Comparison of ENCODE assay signal across 13 cellular contexts in genomic region chr20:48933017-48933766, GRCh38. TPM values are rescaled to one million over a fixed set of nuclear protein-coding genes. Genes with fewer than 3 reads are reported as not detected.
DNase-seq lines count a peak whose midpoint lies in the region; ATAC-seq and TF ChIP-seq lines count a peak whose summit lies in the region.
"Had no signal": no experiment of that assay in that cellular context is flagged by ENCODE, and none has a peak within 500 bp of the region (broad histone marks: within the 10 kb centered on the region; RNA-seq: fewer than 3 reads in every experiment).

No MANE protein-coding gene starts in this region.

- peak in 1 of 2 donors; percentile 91 for TF ChIP-seq POLR2A in thyroid gland (IDR thresholded peaks at IDR 0.05)

- ATAC-seq in PC-3: peak; percentile 18; the same call in 1 of the 2 replicates
- no peak for ATAC-seq in HG02970 (IDR thresholded peaks at IDR 0.05; ENCODE audit: low FRiP score, unreplicated experiment)
- ATAC-seq: natural killer cell treated with Interleukin-12 subunit alpha and Interleukin-12 subunit beta and Interleukin-15 and Interleukin-18, amount 100 ng/mL, for 72 hours; stimulated activated naive CD8-positive, alpha-beta T cell treated with anti-CD3 and anti-CD28 coated beads, Interleukin-15, Interleukin-2, amounts not matched to agents 100 U/mL and 50 U/mL, for 24 hours had no signal

- H2AK5ac ChIP-seq in mesendoderm (ENCODE audit: low read length): no peak overlapping the region

- H3K79me1 ChIP-seq in mesendoderm (ENCODE audit: low read length): peaks cover 28% of the 10 kb centered on the region

- no peak overlapping the region for H2BK15ac ChIP-seq in mesendoderm (replicated peaks; ENCODE audit: low read depth)

- H3K4me1 ChIP-seq in PC-3 (ENCODE audit: insufficient read depth, low read length) (no peaks in the 10 kb centered on the region), hepatocyte (ENCODE audit: insufficient read depth) (peaks cover 6% of the 10 kb centered on the region), thyroid gland (peaks cover 71 to 84% of the 10 kb centered on the region in 2 donors), mesendoderm (ENCODE audit: control insufficient read depth, low read depth, low read length) (no peaks in the 10 kb centered on the region)

- intact Hi-C loops in PC-3 (cut with micrococcal nuclease): no loop called here
- intact Hi-C loops in thyroid gland (cut with DNase I): no loop called here

- H2BK5ac ChIP-seq in mesendoderm (ENCODE audit: low read length): no peak overlapping the region

- H3K9me3 ChIP-seq in PC-3 (ENCODE audit: low read length): no peaks in the 10 kb centered on the region
- no peaks in the 10 kb centered on the region for H3K9me3 ChIP-seq in hepatocyte (ENCODE audit: low read depth)
- H3K9me3 ChIP-seq in thyroid gland: no peaks in the 10 kb centered on the region
- H3K9me3 ChIP-seq: SK-N-SH had no signal

- H3K27me3 ChIP-seq in PC-3 (ENCODE audit: low read length) (no peaks in the 10 kb centered on the region), hepatocyte (no peaks in the 10 kb centered on the region), thyroid gland (no peaks in the 10 kb centered on the region), mesendoderm (ENCODE audit: insufficient read depth, low read length, poor library complexity) (no peaks in the 10 kb centered on the region)

- peaks cover 74% of the 10 kb centered on the region for H3K79me2 ChIP-seq in PC-3 (ENCODE audit: low read length)
- H3K79me2 ChIP-seq in hepatocyte: peaks cover 80% of the 10 kb centered on the region
- H3K79me2 ChIP-seq in mesendoderm (ENCODE audit: control insufficient read depth, insufficient read depth, low read length): peaks cover 47% of the 10 kb centered on the region

- no TSS peak for BruUV-seq in PC-3 (replicated peaks; lab: Mats Ljungman, UMichigan)

- H3K56ac ChIP-seq in mesendoderm (ENCODE audit: low read length): no peak overlapping the region

- H3K23ac ChIP-seq in mesendoderm (ENCODE audit: low read length): no peak overlapping the region

- DNase-seq in NCI-H1105 (lab: John Stamatoyannopoulos, UW) (peak; percentile 80), PC-3 (no peak), hepatocyte (ENCODE audit: low spot score) (peak; percentile 18), thyroid gland (peak; percentile 97 to 98), mesendoderm (no peak), amniotic stem cell (lab: John Stamatoyannopoulos, UW) (no peak)
- DNase-seq: activated CD4-positive, alpha-beta T cell treated with anti-CD3 and anti-CD28 coated beads, Interleukin-2, amount 50 U/mL, for 48 hours; activated naive CD8-positive, alpha-beta T cell treated with anti-CD3 and anti-CD28 coated beads, Interleukin-2, amount 10 ng/mL, durations not matched to agents 7 days and 5 days; NCI-H1092; SK-N-SH; stimulated activated naive CD8-positive, alpha-beta T cell treated with anti-CD3 and anti-CD28 coated beads, Interleukin-15, Interleukin-2, amounts not matched to agents 100 U/mL and 50 U/mL, for 24 hours had no signal

- no peak overlapping the region for H4K8ac ChIP-seq in mesendoderm (ENCODE audit: low read depth, low read length)

- H4K5ac ChIP-seq in mesendoderm (ENCODE audit: low read length): no peak overlapping the region

- CTCF ChIA-PET in PC-3 (lab: Charles Lee): no interaction called here

- H3K4me2 ChIP-seq in PC-3 (ENCODE audit: low read length): no peak overlapping the region
- no peak overlapping the region for H3K4me2 ChIP-seq in hepatocyte
- H3K4me2 ChIP-seq in mesendoderm (ENCODE audit: low read length): no peak overlapping the region
- H3K4me2 ChIP-seq: SK-N-SH had no signal

- H3K27ac ChIP-seq in PC-3 (ENCODE audit: low read length): no peak overlapping the region
- H3K27ac ChIP-seq in hepatocyte: peak overlapping the region; percentile 62
- H3K27ac ChIP-seq in thyroid gland: peak overlapping the region; percentile 86 to 96 (median 93)
- no peak overlapping the region for H3K27ac ChIP-seq in mesendoderm (ENCODE audit: low read depth, low read length)

- peaks cover 49% of the 10 kb centered on the region for H4K20me1 ChIP-seq in PC-3 (ENCODE audit: low read length)
- peaks cover 78% of the 10 kb centered on the region for H4K20me1 ChIP-seq in hepatocyte (ENCODE audit: insufficient read depth, poor library complexity, severe bottlenecking)

- peak; percentile 46; the same call in 1 of the 2 replicates for TF ChIP-seq CTCF in PC-3 (conservative IDR thresholded peaks at IDR 0.05; ENCODE audit: low read depth, low read length)
- TF ChIP-seq CTCF in hepatocyte (IDR thresholded peaks at IDR 0.05; ENCODE audit: poor library complexity): no peak
- peak in 4 of 6 experiments; percentile 34 to 71 (median 40) for TF ChIP-seq CTCF in thyroid gland (IDR thresholded peaks at IDR 0.05)

- H3K9me2 ChIP-seq in PC-3 (replicated peaks; ENCODE audit: low read length) (no peaks in the 10 kb centered on the region), hepatocyte (replicated peaks; ENCODE audit: insufficient read depth) (no peaks in the 10 kb centered on the region)
- H3K9me2 ChIP-seq: SK-N-SH had no signal

- no peak overlapping the region for H2AFZ ChIP-seq in PC-3 (ENCODE audit: low read length)
- no peak overlapping the region for H2AFZ ChIP-seq in hepatocyte

- no peaks in the 10 kb centered on the region for H3F3A ChIP-seq in PC-3 (ENCODE audit: low read length, unreplicated experiment)

- no peak overlapping the region for H3K4me3 ChIP-seq in PC-3 (ENCODE audit: low read length)
- H3K4me3 ChIP-seq in hepatocyte: no peak overlapping the region
- no peak overlapping the region for H3K4me3 ChIP-seq in thyroid gland (replicated peaks in 1 of 3)
- no peak overlapping the region for H3K4me3 ChIP-seq in mesendoderm (ENCODE audit: low read length)

- H3K18ac ChIP-seq in mesendoderm (ENCODE audit: low read length): no peak overlapping the region

- H3K36me3 ChIP-seq in PC-3 (ENCODE audit: low read depth, low read length) (no peaks in the 10 kb centered on the region), hepatocyte (replicated peaks; ENCODE audit: insufficient read depth, low read depth) (no peaks in the 10 kb centered on the region), thyroid gland (no peaks in the 10 kb centered on the region), mesendoderm (ENCODE audit: control insufficient read depth, insufficient read depth, low read length) (no peaks in the 10 kb centered on the region)

- H3K9ac ChIP-seq in PC-3 (ENCODE audit: low read length): no peak overlapping the region
- H3K9ac ChIP-seq in mesendoderm (ENCODE audit: low read length): no peak overlapping the region
- H3K9ac ChIP-seq: SK-N-SH had no signal

- no peak overlapping the region for H3K4ac ChIP-seq in mesendoderm (ENCODE audit: low read depth, low read length)

- H2BK120ac ChIP-seq in mesendoderm (ENCODE audit: low read depth, low read length): no peak overlapping the region

- POLR2A ChIA-PET in PC-3 (lab: Charles Lee; ENCODE audit: unreplicated experiment): no interaction called here

- WGBS in hepatocyte (ENCODE audit: low lambda C conversion rate, missing lambda C conversion rate): 85% methylated on average over 15 of the region's 15 CpGs
- WGBS in thyroid gland, 2 donors: 40 to 61% methylated on average over 15 of the region's 15 CpGs
- no CpG with 5 or more reads among the region's 15 CpGs for WGBS in mesendoderm (ENCODE audit: extremely low coverage, insufficient coverage, low lambda C conversion rate)

RNA-seq across cellular contexts. Expression of gene ARFGEF2, which starts 11.7 kb away (rescaled TPM):
- 33.5 and 35.9 TPM in 2 replicates for total RNA-seq in PC-3 (2014; rRNA removed)
- total RNA-seq in hepatocyte: 46.6 and 48.0 TPM in 2 replicates
- 9.7 and 10.9 TPM in 2 replicates for polyA plus RNA-seq in hepatocyte
- total RNA-seq in thyroid gland: 100 to 1,000 TPM in 2 of 4 donors, 10 to 100 TPM in 2; 92.3 to 131 (median 101) TPM
- 9.4 TPM for polyA plus RNA-seq in mesendoderm (2013, experiment 1 of 2)
- 9.0 TPM for polyA plus RNA-seq in mesendoderm (2013, experiment 2 of 2)

Comparison
In these comparisons a context has a peak if more than half of its experiments do, and no peak if none do; other contexts are left out.
1. DNase-seq: peak in NCI-H1105 (single experiment), hepatocyte (single experiment) and thyroid gland (2 of 2); none in PC-3 (single experiment), mesendoderm (single experiment) and amniotic stem cell (single experiment).
2. H3K27ac ChIP-seq: peak in hepatocyte (single experiment) and thyroid gland (3 of 3); none in PC-3 (single experiment) and mesendoderm (single experiment).